Comparison of ENCODE assay signal across 12 cellular contexts in genomic region chr3:149369991-149370866, GRCh38. TPM values are rescaled to one million over a fixed set of nuclear protein-coding genes. Genes with fewer than 3 reads are reported as not detected.
DNase-seq lines count a peak whose midpoint lies in the region; ATAC-seq, FAIRE-seq and TF ChIP-seq lines count a peak whose summit lies in the region.
"Had no signal": no experiment of that assay in that cellular context is flagged by ENCODE, and none has a peak within 500 bp of the region (broad histone marks: within the 10 kb centered on the region; RNA-seq: fewer than 3 reads in every experiment).

No MANE protein-coding gene starts in this region.

- H3K9me3 ChIP-seq in K562 (replicated peaks; ENCODE audit: control insufficient read depth, insufficient read depth, low read depth, low read length): no peaks in the 10 kb centered on the region
- H3K9me3 ChIP-seq in stomach: no peaks in the 10 kb centered on the region
- H3K9me3 ChIP-seq: HAP-1, ovary had no signal

- TF ChIP-seq POLR2A in K562 (conservative IDR thresholded peaks at IDR 0.05) (no peak), stomach (IDR thresholded peaks at IDR 0.05) (no peak)

- DNase-seq in K562 (ENCODE audit: extremely low read depth in 1 of 4, low spot score in 3 of 4) (no peak), kidney tubule cell (ENCODE audit: low spot score) (peak; percentile 12), stomach (no peak), RPMI8226 (no peak), GM10266 (ENCODE audit: extremely low spot score) (no peak), CD1c-positive myeloid dendritic cell (ENCODE audit: extremely low spot score) (no peak)
- DNase-seq in NK-92 treated with Interleukin-12 subunit alpha and Interleukin-12 subunit beta, amount 100 ng/mL, for 24 hours (lab: John Stamatoyannopoulos, UW): no peak
- DNase-seq: activated effector memory CD4-positive, alpha-beta T cell treated with anti-CD3 and anti-CD28 coated beads, Interleukin-2, amount 50 U/mL, for 16 hours; ovary; SHP77 had no signal

- no peak overlapping the region for H3K4me2 ChIP-seq in K562 (ENCODE audit: insufficient read depth, low read length)

- H3K36me3 ChIP-seq in K562 (ENCODE audit: control insufficient read depth, insufficient read depth, low read length) (no peaks in the 10 kb centered on the region), stomach (peaks cover 0 to 27% (median 13%) of the 10 kb centered on the region in 4 donors)
- H3K36me3 ChIP-seq: HAP-1, ovary had no signal

- no peaks in the 10 kb centered on the region for H3K79me2 ChIP-seq in K562 (ENCODE audit: control insufficient read depth, insufficient read depth, low read length)

- no peaks in the 10 kb centered on the region for H3K9me1 ChIP-seq in K562 (ENCODE audit: control insufficient read depth, insufficient read depth, low read length)

- TF ChIP-seq EP300 in Ishikawa (IDR thresholded peaks at IDR 0.05; ENCODE audit: borderline replicate concordance): no peak
- no peak for TF ChIP-seq EP300 in K562 (IDR thresholded peaks at IDR 0.05; ENCODE audit: low read length)
- no peak for TF ChIP-seq EP300 in stomach (IDR thresholded peaks at IDR 0.05)

- FAIRE-seq in K562 (lab: Jason Lieb, UNC): no peak

- 0 out of 2 replicates have a peak, but pooled peaks cover 2% of the 10 kb centered on the region for H4K20me1 ChIP-seq in K562 (replicated peaks; ENCODE audit: control insufficient read depth, insufficient read depth, low read length)

- H3K4me1 ChIP-seq in K562 (replicated peaks in 1 of 2; ENCODE audit: control insufficient read depth in 2 of 2, insufficient read depth in 2 of 2, low read length in 2 of 2) (no peaks in the 10 kb centered on the region), stomach (peaks cover 34 to 80% (median 55%) of the 10 kb centered on the region in 4 donors)

- H3K4me3 ChIP-seq in K562 (no peak overlapping the region), stomach (peak overlapping the region in 1 of 4 donors; percentile 23)
- H3K4me3 ChIP-seq: HAP-1, ovary had no signal

- CTCF ChIA-PET in K562 (lab: Yijun Ruan, JAX; ENCODE audit: low intra/inter-chr PET ratio): no interaction called here

- TF ChIP-seq RAD21 in Ishikawa (IDR thresholded peaks at IDR 0.05; ENCODE audit: low read depth) (no peak), K562 (CRISPR knock-in tag; conservative IDR thresholded peaks at IDR 0.05 in 1 of 2, IDR thresholded peaks at IDR 0.05 in 1 of 2) (no peak)

- H2AFZ ChIP-seq in K562 (ENCODE audit: low read depth, low read length): no peak overlapping the region

- ATAC-seq in K562: no peak

- no peak overlapping the region for H3K9ac ChIP-seq in K562 (ENCODE audit: insufficient read depth in 1 of 2, low read depth in 2 of 2, low read length in 2 of 2)

- POLR2A ChIA-PET in K562 (lab: Yijun Ruan, JAX): no interaction called here

- in situ Hi-C loops in K562 (cut with MboI): no loop called here

- TF ChIP-seq CTCF in K562 (IDR thresholded peaks at IDR 0.05 in 2 of 3, conservative IDR thresholded peaks at IDR 0.05 in 1 of 3; ENCODE audit: insufficient read depth in 2 of 3, low read depth in 1 of 3, low read length in 3 of 3) (no peak), stomach (IDR thresholded peaks at IDR 0.05) (no peak), GM10266 (IDR thresholded peaks at IDR 0.05; ENCODE audit: control insufficient read depth, insufficient read depth, low read depth, missing control alignments) (no peak)

- BruUV-seq in K562 (replicated peaks; lab: Mats Ljungman, UMichigan): no TSS peak

- WGBS in K562 (ENCODE audit: insufficient coverage, low coverage, missing lambda C conversion rate): 2% methylated on average over 3 of the region's 3 CpGs
- WGBS in stomach, 5 donors: 29 to 42% (median 36%) methylated on average over 3 of the region's 3 CpGs

- intact Hi-C loops in K562 (cut with micrococcal nuclease) (no loop called here), stomach (cut with DNase I; ENCODE audit: low total_unique reads) (no loop called here)

- H3K27ac ChIP-seq in K562 (ENCODE audit: extremely low read depth, low read depth, low read length): no peak overlapping the region
- H3K27ac ChIP-seq in stomach: peak overlapping the region in 4 of 5 donors; percentile 68 to 93 (median 78)
- H3K27ac ChIP-seq: ovary had no signal

- H3K27me3 ChIP-seq in K562 (ENCODE audit: control insufficient read depth in 2 of 2, insufficient read depth in 2 of 2, low read length in 2 of 2) (no peaks in the 10 kb centered on the region; a peak in 1 of 5 replicates), stomach (no peaks in the 10 kb centered on the region)
- H3K27me3 ChIP-seq: ovary had no signal

TF ChIP-seq in Ishikawa, 13 proteins besides CTCF, POLR2A, EP300 and RAD21:
- TF ChIP-seq TAF1 (IDR thresholded peaks at IDR 0.05; ENCODE audit: low read depth): no peak
- no peak for TF ChIP-seq TCF12 (IDR thresholded peaks at IDR 0.05; ENCODE audit: low read depth)
- TF ChIP-seq NFIC (IDR thresholded peaks at IDR 0.05): peak; percentile 21; the same call in 1 of the 2 replicates
- no peak for TF ChIP-seq YY1 (IDR thresholded peaks at IDR 0.05; ENCODE audit: low read depth)
- TF ChIP-seq ZBTB7A (IDR thresholded peaks at IDR 0.05; ENCODE audit: low read depth): no peak

TF ChIP-seq in K562, 482 proteins besides CTCF, POLR2A, EP300 and RAD21 (continues in another document):
- TF ChIP-seq ZBTB34 (CRISPR knock-in tag; IDR thresholded peaks at IDR 0.05) (no peak), NFIC (IDR thresholded peaks at IDR 0.05) (peak; percentile 62)

RNA-seq across cellular contexts. Expression of gene TM4SF1, which starts 7.2 kb away (rescaled TPM):
- 0.33 TPM in 1 of 2 replicates, not detected in the other for total RNA-seq in K562 (2011; cell fraction: chromatin; rRNA removed; ENCODE audit: low replicate concordance)
- total RNA-seq in K562 (2011; cell fraction: nucleolus; rRNA removed): 0.50 TPM in 1 of 2 replicates, not detected in the other
- total RNA-seq in K562 (2011; cell fraction: nucleoplasm; rRNA removed): not detected in 2 replicates
- total RNA-seq in K562 (2014; rRNA removed): not detected in 2 replicates
- not detected in 2 replicates for total RNA-seq in K562 (2014; rRNA removed; fragmentation: Illumina TruSeq; extraction: Trizol)
- total RNA-seq in K562 (2015; rRNA removed; fragmentation: Illumina TruSeq; extraction: Trizol): 0.11 TPM in 1 of 2 replicates, not detected in the other
- 0.44 and 0.67 TPM in 2 replicates for total RNA-seq in K562 (2021)
- polyA plus RNA-seq in K562 (2011; rRNA removed): 0.06 and 0.12 TPM in 2 replicates
- polyA plus RNA-seq in K562 (2011; cell fraction: cytosol; rRNA removed): 0.07 and 0.22 TPM in 2 replicates
- 0.13 and 0.18 TPM in 2 replicates for polyA plus RNA-seq in K562 (2011; cell fraction: nucleus; rRNA removed)
- polyA plus RNA-seq in K562 (2012): 0.12 and 0.15 TPM in 2 replicates
- polyA plus RNA-seq in K562 (2014; fragmentation: Illumina TruSeq; extraction: Trizol): not detected in 2 replicates
- polyA plus RNA-seq in K562 (2014; fragmentation: Nextera tagmentation; extraction: Ambion mirVana): under 1 TPM in 1 of 2 experiments, not detected in 1; 0.07 TPM
- 0.08 TPM in 1 of 2 replicates, not detected in the other for polyA plus RNA-seq in K562 (2014; rRNA removed)
- polyA minus RNA-seq in K562 (2011; rRNA and poly(A)+ RNA removed): 0.25 and 0.60 TPM in 2 replicates
- polyA minus RNA-seq in K562 (2011; cell fraction: cytosol; rRNA and poly(A)+ RNA removed): 5.1 and 13.1 TPM in 2 replicates
- 1.4 and 2.2 TPM in 2 replicates for polyA minus RNA-seq in K562 (2011; cell fraction: nucleus; rRNA and poly(A)+ RNA removed)
- 100 to 1,000 TPM in 2 of 5 donors, 10 to 100 TPM in 3; 29.8 to 468 (median 57.6) TPM for total RNA-seq in stomach
- polyA plus RNA-seq in stomach: 100 to 1,000 TPM in 1 of 3 donors, 10 to 100 TPM in 2; 82.8 to 160 (median 97.2) TPM

RNA-seq across cellular contexts. Expression of gene TM4SF18, which starts 36.8 kb away (rescaled TPM):
- not detected in 2 replicates for total RNA-seq in K562 (2011; cell fraction: chromatin; rRNA removed; ENCODE audit: low replicate concordance)
- total RNA-seq in K562 (2011; cell fraction: nucleolus; rRNA removed): not detected in 2 replicates
- not detected in 2 replicates for total RNA-seq in K562 (2011; cell fraction: nucleoplasm; rRNA removed)
- total RNA-seq in K562 (2014; rRNA removed) (not detected in 2 replicates), K562 (2014; rRNA removed; fragmentation: Illumina TruSeq; extraction: Trizol) (not detected in 2 replicates), K562 (2015; rRNA removed; fragmentation: Illumina TruSeq; extraction: Trizol) (not detected in 2 replicates), K562 (2021) (not detected in 2 replicates), stomach (10 to 100 TPM in 1 of 5 donors, 1 to 10 TPM in 3, not detected in 1; 1.8 to 26.1 (median 5.6) TPM)
- polyA plus RNA-seq in K562 (2011; rRNA removed) (not detected in 2 replicates), K562 (2014; fragmentation: Illumina TruSeq; extraction: Trizol) (not detected in 2 replicates), K562 (2014; fragmentation: Nextera tagmentation; extraction: Ambion mirVana) (not detected), K562 (2014; rRNA removed) (not detected in 2 replicates), stomach (1 to 10 TPM in 1 of 3 donors, under 1 TPM in 2; 0.45 to 1.2 (median 0.87) TPM)
- not detected in 2 replicates for polyA plus RNA-seq in K562 (2011; cell fraction: cytosol; rRNA removed)
- not detected in 2 replicates for polyA plus RNA-seq in K562 (2011; cell fraction: nucleus; rRNA removed)
- not detected in 2 replicates for polyA plus RNA-seq in K562 (2012)
- not detected in 2 replicates for polyA minus RNA-seq in K562 (2011; rRNA and poly(A)+ RNA removed)
- polyA minus RNA-seq in K562 (2011; cell fraction: cytosol; rRNA and poly(A)+ RNA removed): not detected in 2 replicates
- polyA minus RNA-seq in K562 (2011; cell fraction: nucleus; rRNA and poly(A)+ RNA removed): not detected in 2 replicates

Comparison
In these comparisons a context has a peak if more than half of its experiments do, and no peak if none do; other contexts are left out.
1. RNA of gene TM4SF1, which starts 7.2 kb away (total RNA-seq): 29.8 to 468 TPM in stomach; 0.11 to 0.67 TPM in K562; every median in the first group is over 10 times any median in the second.